9 cellular contexts compared by ENCODE assay signal in the genomic region with DNA sequence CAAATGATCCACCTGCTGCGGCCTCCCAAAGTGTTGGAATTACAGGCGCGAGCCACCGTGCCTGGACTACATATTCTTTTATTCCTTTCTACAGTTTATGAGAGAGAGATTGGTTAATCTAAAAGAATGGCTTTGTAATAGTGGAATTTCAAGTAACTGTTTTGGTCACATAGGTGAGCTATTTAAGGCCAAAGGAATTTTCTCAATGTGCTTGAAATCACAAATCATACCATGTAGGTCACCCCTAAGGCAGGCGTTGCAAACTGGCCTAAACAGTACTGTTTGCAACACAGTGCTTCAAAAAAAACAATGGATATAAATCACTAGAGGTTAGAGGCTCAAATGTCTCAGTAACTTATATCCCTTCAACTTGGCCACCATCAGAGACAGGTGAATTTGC.
"Had no signal": no experiment of that assay in that cellular context is flagged by ENCODE, and none has a peak within 500 bp of the region (broad histone marks: within the 10 kb centered on the region; RNA-seq: fewer than 3 reads in every experiment).

No MANE protein-coding gene starts in this region.

- DNase-seq: GM23248, GOT3, H7, H9, HCEC 1CT, HFFc6 had no signal

- H3K4me3 ChIP-seq: GM23248, GM23338, HAP-1 had no signal

- H3K9me3 ChIP-seq: HAP-1 had no signal

- H3K9ac ChIP-seq: GM23248 had no signal

- H3K27ac ChIP-seq: GM23248 had no signal

- H3K36me3 ChIP-seq: HAP-1 had no signal

- ATAC-seq: GM23338, HCT116 had no signal

- H3K4me1 ChIP-seq: HAP-1 had no signal
